In genomic region chrX:54950730-54951375, GRCh38 we compare ENCODE assay signal across 1 cellular context.
TF ChIP-seq lines count a peak whose summit lies in the region.

No MANE protein-coding gene starts in this region.

TF ChIP-seq in WTC11, 78 proteins besides CTCF, POLR2A, EP300 and RAD21 (continued from another document):
- no peak for TF ChIP-seq ERG (CRISPR knock-in tag; IDR thresholded peaks at IDR 0.05)
- TF ChIP-seq PREB (CRISPR knock-in tag; IDR thresholded peaks at IDR 0.05; ENCODE audit: borderline replicate concordance) = no peak
